8 cellular contexts compared by ENCODE assay signal in the genomic region with DNA sequence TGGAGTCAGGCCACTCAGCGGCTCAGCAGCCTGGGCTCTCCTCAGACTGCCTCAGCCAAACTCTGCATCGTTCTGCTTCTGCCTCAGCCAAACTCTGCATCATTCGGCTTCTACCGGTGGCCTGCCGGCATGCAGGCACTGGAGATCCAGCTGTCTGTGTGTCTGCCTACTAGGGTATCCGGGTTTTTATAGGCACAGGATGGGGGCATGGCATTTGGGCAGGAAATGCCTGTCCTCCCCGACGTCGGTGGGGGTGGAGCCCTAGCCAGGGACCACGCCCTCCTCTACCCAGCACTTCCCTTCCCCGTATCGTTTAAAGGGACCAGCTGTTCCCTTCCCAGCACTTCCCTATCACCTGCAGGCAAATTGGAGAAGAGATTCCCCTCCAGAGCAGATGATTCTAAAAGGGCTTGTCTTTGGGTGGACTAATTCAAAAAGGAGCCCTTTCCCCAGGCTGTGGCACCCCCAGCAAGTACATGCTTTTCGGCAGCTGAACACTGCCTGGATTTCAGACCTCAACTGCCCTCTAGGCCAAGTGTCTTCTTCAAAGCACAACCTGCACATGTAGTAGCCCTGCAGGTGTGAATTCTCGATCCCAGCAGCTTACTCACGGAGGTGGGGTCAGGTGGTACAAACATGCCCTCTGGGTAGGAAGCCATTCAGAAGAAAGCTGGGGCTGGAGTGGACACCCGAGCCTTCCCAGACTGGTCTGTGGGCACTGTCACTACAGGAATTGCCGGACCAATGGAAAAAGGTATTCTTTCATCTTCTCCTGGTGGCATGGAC. TPM values are rescaled to one million over a fixed set of nuclear protein-coding genes. Genes with fewer than 3 reads are reported as not detected.
DNase-seq lines count a peak whose midpoint lies in the region; TF ChIP-seq lines count a peak whose summit lies in the region.

No MANE protein-coding gene starts in this region.

- H3K27me3 ChIP-seq in BE2C, result 0 out of 2 replicates have a peak, but pooled peaks cover 3% of the 10 kb centered on the region

- no peak for TF ChIP-seq CTCF in BE2C (IDR thresholded peaks at IDR 0.05; ENCODE audit: low read depth, low read length)

- H3K9me3 ChIP-seq in BE2C, result no peaks in the 10 kb centered on the region

- no peaks in the 10 kb centered on the region for H3K36me3 ChIP-seq in BE2C

- DNase-seq in EL, result peak; percentile 42
- DNase-seq in Kasumi-1 (lab: John Stamatoyannopoulos, UW), result peak; percentile 31 to 40
- DNase-seq in activated CD4-positive, alpha-beta T cell treated with anti-CD3 and anti-CD28 coated beads for 4 hours, result peak; percentile 12 to 33
- DNase-seq in foreskin melanocyte, result peak; percentile 7
- peak; percentile 1 to 35 (median 16) for DNase-seq in stimulated activated CD4-positive, alpha-beta T cell treated with anti-CD3 and anti-CD28 coated beads, Interleukin-1b, Interleukin-23, amount 100 ng/mL, for 24 hours (ENCODE audit: low read depth in 4 of 4, low spot score in 1 of 4)
- no peak for DNase-seq in ecto neural progenitor cell (ENCODE audit: low spot score)
- no peak for DNase-seq in BE2C
- no peak for DNase-seq in hypothalamus (lab: John Stamatoyannopoulos, UW)

- no peak overlapping the region for H3K4me3 ChIP-seq in BE2C (ENCODE audit: low read depth, low read length)

- no peaks in the 10 kb centered on the region for H3K4me1 ChIP-seq in BE2C

RNA-seq across cellular contexts. Expression of gene GPR12, which starts 25.5 kb away (rescaled TPM):
- polyA plus RNA-seq in BE2C (2012; ENCODE audit: insufficient read depth, insufficient read length, low read depth), result not detected

Comparison
In these comparisons a context has a peak if more than half of its experiments do, and no peak if none do; other contexts are left out.
1. DNase-seq: peak in EL (single experiment), Kasumi-1 (2 of 2), activated CD4-positive, alpha-beta T cell treated with anti-CD3 and anti-CD28 coated beads for 4 hours (2 of 2), foreskin melanocyte (single experiment) and stimulated activated CD4-positive, alpha-beta T cell treated with anti-CD3 and anti-CD28 coated beads, Interleukin-1b, Interleukin-23, amount 100 ng/mL, for 24 hours (4 of 4); none in ecto neural progenitor cell (single experiment), BE2C (single experiment) and hypothalamus (0 of 51).